In genomic region chr2:161382747-161383146, GRCh38 we compare ENCODE assay signal across 13 cellular contexts. TPM values are rescaled to one million over a fixed set of nuclear protein-coding genes. Genes with fewer than 3 reads are reported as not detected.
DNase-seq lines count a peak whose midpoint lies in the region; ATAC-seq, FAIRE-seq and TF ChIP-seq lines count a peak whose summit lies in the region.
"Had no signal": no experiment of that assay in that cellular context is flagged by ENCODE, and none has a peak within 500 bp of the region (broad histone marks: within the 10 kb centered on the region; RNA-seq: fewer than 3 reads in every experiment).

No MANE protein-coding gene starts in this region.

- peaks cover 16% of the 10 kb centered on the region for H3K36me3 Mint-ChIP-seq in activated naive CD8-positive, alpha-beta T cell treated with anti-CD3 and anti-CD28 coated beads for 36 hours

- no peak overlapping the region for H3K4me3 Mint-ChIP-seq in stimulated activated naive CD8-positive, alpha-beta T cell treated with anti-CD3 and anti-CD28 coated beads, Interleukin-15, amount 100 ng/mL, for 72 hours
- H3K4me3 Mint-ChIP-seq in activated naive CD8-positive, alpha-beta T cell treated with anti-CD3 and anti-CD28 coated beads for 36 hours, result no peak overlapping the region
- H3K4me3 Mint-ChIP-seq: CD14-positive monocyte; CD8-positive, alpha-beta T cell; H9 had no signal

- DNase-seq in D721Med (ENCODE audit: insufficient read length, low spot score) (no peak), GM19239 (ENCODE audit: insufficient read length, low spot score) (no peak), OCI-M1 (lab: John Stamatoyannopoulos, UW) (peak; percentile 14)
- DNase-seq in stimulated activated naive CD8-positive, alpha-beta T cell treated with anti-CD3 and anti-CD28 coated beads, Interleukin-15, amount 100 ng/mL, for 72 hours, result no peak
- no peak for DNase-seq in activated naive CD8-positive, alpha-beta T cell treated with anti-CD3 and anti-CD28 coated beads for 36 hours
- DNase-seq: CD8-positive, alpha-beta T cell; DND-41; GF-D8; GM23248; H9 had no signal

- no peak for TF ChIP-seq CTCF in D721Med (IDR thresholded peaks at IDR 0.05; ENCODE audit: insufficient read depth, missing control alignments)

- ATAC-seq in stimulated activated naive CD8-positive, alpha-beta T cell treated with anti-CD3 and anti-CD28 coated beads, Interleukin-15, amount 100 ng/mL, for 72 hours, result no peak
- ATAC-seq: A549; CD8-positive, alpha-beta T cell had no signal

- no peaks in the 10 kb centered on the region for H3K27me3 Mint-ChIP-seq in stimulated activated naive CD8-positive, alpha-beta T cell treated with anti-CD3 and anti-CD28 coated beads, Interleukin-15, amount 100 ng/mL, for 72 hours
- H3K27me3 Mint-ChIP-seq in activated naive CD8-positive, alpha-beta T cell treated with anti-CD3 and anti-CD28 coated beads for 36 hours, result no peaks in the 10 kb centered on the region

- FAIRE-seq in D721Med (lab: Jason Lieb, UNC) (peak; percentile 29), GM19239 (lab: Jason Lieb, UNC) (peak; percentile 69), islet of Langerhans (lab: Jason Lieb, UNC) (peak; percentile 81)
- FAIRE-seq: A549 had no signal

- H3K9me3 Mint-ChIP-seq in stimulated activated naive CD8-positive, alpha-beta T cell treated with anti-CD3 and anti-CD28 coated beads, Interleukin-15, amount 100 ng/mL, for 72 hours, result no peaks in the 10 kb centered on the region
- no peaks in the 10 kb centered on the region for H3K9me3 Mint-ChIP-seq in activated naive CD8-positive, alpha-beta T cell treated with anti-CD3 and anti-CD28 coated beads for 36 hours
- H3K9me3 Mint-ChIP-seq: CD14-positive monocyte; CD8-positive, alpha-beta T cell; H9 had no signal

- H3K27ac Mint-ChIP-seq in stimulated activated naive CD8-positive, alpha-beta T cell treated with anti-CD3 and anti-CD28 coated beads, Interleukin-15, amount 100 ng/mL, for 72 hours, result no peak overlapping the region
- H3K27ac Mint-ChIP-seq in activated naive CD8-positive, alpha-beta T cell treated with anti-CD3 and anti-CD28 coated beads for 36 hours, result no peak overlapping the region
- H3K27ac Mint-ChIP-seq: CD14-positive monocyte; CD8-positive, alpha-beta T cell had no signal

- peaks cover 7% of the 10 kb centered on the region for H3K4me1 Mint-ChIP-seq in stimulated activated naive CD8-positive, alpha-beta T cell treated with anti-CD3 and anti-CD28 coated beads, Interleukin-15, amount 100 ng/mL, for 72 hours
- H3K4me1 Mint-ChIP-seq in activated naive CD8-positive, alpha-beta T cell treated with anti-CD3 and anti-CD28 coated beads for 36 hours, result peaks cover 10% of the 10 kb centered on the region
- H3K4me1 Mint-ChIP-seq: H9 had no signal

RNA-seq across cellular contexts. Expression of gene TBR1, which starts 33.4 kb away (rescaled TPM):
- total RNA-seq in activated naive CD8-positive, alpha-beta T cell treated with anti-CD3 and anti-CD28 coated beads for 36 hours, result not detected
